8 cellular contexts compared by ENCODE assay signal in the genomic region with DNA sequence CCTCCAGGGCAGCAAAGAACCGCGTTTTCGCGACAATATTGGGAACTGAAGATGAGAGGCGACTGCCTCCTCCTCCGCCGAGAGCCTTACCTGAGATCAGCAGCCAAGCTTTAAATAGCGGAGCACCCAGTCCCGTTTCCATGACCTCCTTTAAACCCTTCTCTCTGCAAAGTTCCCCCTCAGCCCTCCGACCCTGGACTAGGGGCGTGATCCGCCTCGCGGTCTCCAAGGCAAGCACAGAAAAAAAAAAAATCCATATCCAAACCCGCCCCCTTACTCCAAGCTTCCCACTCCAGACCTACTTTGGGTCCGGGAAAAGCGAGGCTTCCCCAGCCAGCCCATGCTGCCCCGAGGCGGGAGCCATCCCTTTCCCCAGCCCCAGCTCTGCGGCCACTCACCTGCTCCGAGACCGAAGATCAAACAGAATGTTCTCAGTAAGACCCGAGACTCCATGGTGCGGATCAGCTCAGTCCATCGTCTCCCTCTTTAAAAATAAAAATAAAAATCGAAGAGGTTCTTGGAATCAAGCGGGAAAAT. TPM values are rescaled to one million over a fixed set of nuclear protein-coding genes. Genes with fewer than 3 reads are reported as not detected.
DNase-seq lines count a peak whose midpoint lies in the region; ATAC-seq and TF ChIP-seq lines count a peak whose summit lies in the region.

No MANE protein-coding gene starts in this region.

- H3K27me3 Mint-ChIP-seq in activated T-cell treated with anti-CD3 and anti-CD28 coated beads, Interleukin-2, amount 50 U/mL, for 72 hours (ENCODE audit: low read depth) = peaks cover 21% of the 10 kb centered on the region

- peak overlapping the region; percentile 92 to 99 for H3K4me3 Mint-ChIP-seq in activated T-cell treated with anti-CD3 and anti-CD28 coated beads, Interleukin-2, amount 50 U/mL, for 72 hours

- H3K27ac ChIP-seq in heart left ventricle = no peak overlapping the region

- H3K4me3 ChIP-seq in LNCaP clone FGC (ENCODE audit: low read depth, low read length) (peak overlapping the region; percentile 47), heart left ventricle (peak overlapping the region; percentile 19 to 63 (median 52))

- DNase-seq in GM03348 (ENCODE audit: low spot score) (peak; percentile 14), LNCaP clone FGC (ENCODE audit: low read depth) (no peak), heart left ventricle (no peak), retina (peak; percentile 92)
- peak in 1 of 2 donors; percentile 19 for DNase-seq in activated T-cell treated with anti-CD3 and anti-CD28 coated beads, Interleukin-2, amount 50 U/mL, for 72 hours

- no peaks in the 10 kb centered on the region for H3K36me3 ChIP-seq in heart left ventricle

- intact Hi-C loops in heart left ventricle (cut with DNase I) = no loop called here

- ATAC-seq in activated T-cell treated with anti-CD3 and anti-CD28 coated beads, Interleukin-2, amount 50 U/mL, for 72 hours (replicated peaks in 1 of 2) = peak; percentile 18 to 41
- ATAC-seq in heart left ventricle (peak in 1 of 4 donors; percentile 28), GM19452 (IDR thresholded peaks at IDR 0.05; ENCODE audit: unreplicated experiment) (no peak), HG03469 (IDR thresholded peaks at IDR 0.05; ENCODE audit: unreplicated experiment) (no peak), HG03432 (IDR thresholded peaks at IDR 0.05; ENCODE audit: unreplicated experiment) (no peak)

- peaks cover 2 to 5% of the 10 kb centered on the region in 2 donors for H3K9me3 Mint-ChIP-seq in activated T-cell treated with anti-CD3 and anti-CD28 coated beads, Interleukin-2, amount 50 U/mL, for 72 hours

- peaks cover 44% of the 10 kb centered on the region for H3K4me1 Mint-ChIP-seq in activated T-cell treated with anti-CD3 and anti-CD28 coated beads, Interleukin-2, amount 50 U/mL, for 72 hours (ENCODE audit: low read depth)

- peaks cover 0 to 24% (median 13%) of the 10 kb centered on the region in 12 donors for H3K4me1 ChIP-seq in heart left ventricle

- H3K36me3 Mint-ChIP-seq in activated T-cell treated with anti-CD3 and anti-CD28 coated beads, Interleukin-2, amount 50 U/mL, for 72 hours (ENCODE audit: insufficient read depth in 2 of 2) = peaks cover 5 to 6% of the 10 kb centered on the region in 2 donors

- H3K9me3 ChIP-seq in heart left ventricle = peaks cover 0 to 17% (median 0%) of the 10 kb centered on the region in 12 donors

- H3K27me3 ChIP-seq in heart left ventricle = peaks cover 0 to 81% (median 38%) of the 10 kb centered on the region in 9 donors

- peak overlapping the region; percentile 86 for H3K27ac Mint-ChIP-seq in activated T-cell treated with anti-CD3 and anti-CD28 coated beads, Interleukin-2, amount 50 U/mL, for 72 hours

- 1 to 2% (median 1%) methylated on average over 27 of the region's 27 CpGs for WGBS in heart left ventricle, 4 donors

- no peak for TF ChIP-seq CTCF in LNCaP clone FGC (IDR thresholded peaks at IDR 0.05; ENCODE audit: control insufficient read depth, extremely low read depth, insufficient read depth)
- no peak for TF ChIP-seq CTCF in heart left ventricle (IDR thresholded peaks at IDR 0.05)

- no peak for TF ChIP-seq POLR2A in heart left ventricle (IDR thresholded peaks at IDR 0.05)

RNA-seq across cellular contexts. Expression of gene NELL2, which starts 0.6 kb away (rescaled TPM):
- total RNA-seq in activated T-cell treated with anti-CD3 and anti-CD28 coated beads, Interleukin-2, amount 50 U/mL, for 72 hours = 10 to 100 TPM; 36.3 to 66.0 TPM
- total RNA-seq in heart left ventricle = 1 to 10 TPM in 4 of 9 donors, under 1 TPM in 3, not detected in 2; 0.30 to 1.8 (median 1.2) TPM
- under 1 TPM in 1 of 2 donors, not detected in 1; 0.04 TPM for polyA plus RNA-seq in heart left ventricle

Comparison
In these comparisons a context has a peak if more than half of its experiments do, and no peak if none do; other contexts are left out.
1. DNase-seq: peak in GM03348 (single experiment) and retina (single experiment); none in LNCaP clone FGC (single experiment) and heart left ventricle (0 of 5).
2. ATAC-seq: peak in activated T-cell treated with anti-CD3 and anti-CD28 coated beads, Interleukin-2, amount 50 U/mL, for 72 hours (2 of 2); none in GM19452 (single experiment), HG03469 (single experiment) and HG03432 (single experiment).
3. RNA of gene NELL2, which starts 0.6 kb away (total RNA-seq): 36.3 to 66.0 TPM in activated T-cell treated with anti-CD3 and anti-CD28 coated beads, Interleukin-2, amount 50 U/mL, for 72 hours; 0.30 to 1.8 TPM in heart left ventricle; every median in the first group is over 10 times any median in the second.